In genomic region chr2:20179755-20180594, GRCh38 we compare ENCODE assay signal across 13 cellular contexts. TPM values are rescaled to one million over a fixed set of nuclear protein-coding genes. Genes with fewer than 3 reads are reported as not detected.
DNase-seq lines count a peak whose midpoint lies in the region; ATAC-seq, FAIRE-seq and TF ChIP-seq lines count a peak whose summit lies in the region.
"Had no signal": no experiment of that assay in that cellular context is flagged by ENCODE, and none has a peak within 500 bp of the region (broad histone marks: within the 10 kb centered on the region; RNA-seq: fewer than 3 reads in every experiment).

No MANE protein-coding gene starts in this region.

- H3K36me3 ChIP-seq in bronchial epithelial cell (ENCODE audit: control insufficient read depth, insufficient read depth, low read length) (no peaks in the 10 kb centered on the region), lung (ENCODE audit: control insufficient read depth in 2 of 2, insufficient read depth in 2 of 2, low read length in 2 of 2) (no peaks in the 10 kb centered on the region), OCI-LY7 (ENCODE audit: insufficient read depth, low read length) (no peaks in the 10 kb centered on the region)
- H3K36me3 ChIP-seq: gastrocnemius medialis had no signal

- H3K27me3 ChIP-seq in bronchial epithelial cell (ENCODE audit: control insufficient read depth, insufficient read depth, low read length) = no peaks in the 10 kb centered on the region
- H3K27me3 ChIP-seq in lung (ENCODE audit: control insufficient read depth, insufficient read depth) = no peaks in the 10 kb centered on the region
- H3K27me3 ChIP-seq: gastrocnemius medialis had no signal

- H3K9me3 ChIP-seq in lung (ENCODE audit: control insufficient read depth in 2 of 2, insufficient read depth in 1 of 2, low read length in 1 of 2) (no peaks in the 10 kb centered on the region), OCI-LY7 (ENCODE audit: low read length) (no peaks in the 10 kb centered on the region)
- H3K9me3 ChIP-seq: gastrocnemius medialis had no signal

- no peak overlapping the region for H3K4me3 ChIP-seq in bronchial epithelial cell (ENCODE audit: low read depth, low read length)
- H3K4me3 ChIP-seq in lung = no peak overlapping the region
- H3K4me3 ChIP-seq in OCI-LY7 (ENCODE audit: low read depth, low read length, poor library complexity, severe bottlenecking) = no peak overlapping the region
- H3K4me3 ChIP-seq: gastrocnemius medialis had no signal

- 75 to 83% methylated on average over 25 of the region's 25 CpGs for WGBS in lung, 2 donors

- no TSS peak for BruUV-seq in OCI-LY7 (replicated peaks; lab: Mats Ljungman, UMichigan)

- H3K4me2 ChIP-seq in OCI-LY7 (ENCODE audit: low read length) = no peak overlapping the region

- no peak overlapping the region for H3K4me3 Mint-ChIP-seq in HFFc6
- no peak overlapping the region for H3K4me3 Mint-ChIP-seq in activated naive CD4-positive, alpha-beta T cell treated with anti-CD3 and anti-CD28 coated beads, Interleukin-2, amount 10 ng/mL, durations not matched to agents 7 days and 5 days
- H3K4me3 Mint-ChIP-seq: IgD-negative memory B cell had no signal

- DNase-seq in 8988T = peak; percentile 36
- DNase-seq in HT-29 (ENCODE audit: low spot score) = peak; percentile 80
- DNase-seq in bronchial epithelial cell (ENCODE audit: low read depth) = peak; percentile 93
- DNase-seq in lung (ENCODE audit: low spot score) = peak; percentile 86
- DNase-seq in OCI-LY7 (ENCODE audit: low spot score) = no peak
- DNase-seq in HFFc6 = no peak
- no peak for DNase-seq in activated naive CD4-positive, alpha-beta T cell treated with anti-CD3 and anti-CD28 coated beads, Interleukin-2, amount 10 ng/mL, durations not matched to agents 7 days and 5 days
- DNase-seq: central memory CD4-positive, alpha-beta T cell; gastrocnemius medialis; stimulated activated CD4-positive, alpha-beta T cell treated with anti-CD3 and anti-CD28 coated beads, Interleukin-15, amount 100 ng/mL, for 24 hours had no signal

- CTCF ChIA-PET in OCI-LY7 (lab: Charles Lee; ENCODE audit: unreplicated experiment) = no interaction called here
- CTCF ChIA-PET in activated naive CD4-positive, alpha-beta T cell treated with anti-CD3 and anti-CD28 coated beads, Interleukin-2, amount 10 ng/mL, durations not matched to agents 7 days and 5 days (lab: Charles Lee) = no interaction called here

- no peaks in the 10 kb centered on the region for H3K9me2 ChIP-seq in OCI-LY7 (ENCODE audit: insufficient read depth, low read length)

- ATAC-seq in lung (ENCODE audit: insufficient read depth, low FRiP score) (peak; percentile 58), HG03521 (IDR thresholded peaks at IDR 0.05; ENCODE audit: unreplicated experiment) (no peak)
- ATAC-seq: gastrocnemius medialis had no signal

- H3K27ac Mint-ChIP-seq in HFFc6 = no peak overlapping the region
- H3K27ac Mint-ChIP-seq in activated naive CD4-positive, alpha-beta T cell treated with anti-CD3 and anti-CD28 coated beads, Interleukin-2, amount 10 ng/mL, durations not matched to agents 7 days and 5 days = no peak overlapping the region
- H3K27ac Mint-ChIP-seq: IgD-negative memory B cell had no signal

- H3K27me3 Mint-ChIP-seq in HFFc6 (ENCODE audit: insufficient read depth) = peaks cover 2% of the 10 kb centered on the region; the same call in 1 of the 2 replicates
- H3K27me3 Mint-ChIP-seq in activated naive CD4-positive, alpha-beta T cell treated with anti-CD3 and anti-CD28 coated beads, Interleukin-2, amount 10 ng/mL, durations not matched to agents 7 days and 5 days = peaks cover 22% of the 10 kb centered on the region

- peak; percentile 36 for FAIRE-seq in bronchial epithelial cell (lab: Jason Lieb, UNC)

- H3K9me3 Mint-ChIP-seq in HFFc6 = no peaks in the 10 kb centered on the region
- H3K9me3 Mint-ChIP-seq in activated naive CD4-positive, alpha-beta T cell treated with anti-CD3 and anti-CD28 coated beads, Interleukin-2, amount 10 ng/mL, durations not matched to agents 7 days and 5 days = no peaks in the 10 kb centered on the region

- no peaks in the 10 kb centered on the region for H3K79me2 ChIP-seq in OCI-LY7 (ENCODE audit: insufficient read depth, low read depth, low read length)

- TF ChIP-seq CTCF in bronchial epithelial cell (IDR thresholded peaks at IDR 0.05; ENCODE audit: insufficient read depth, low read length, severe bottlenecking) (peak; percentile 38), lung (IDR thresholded peaks at IDR 0.05; ENCODE audit: control extremely low read depth, extremely low read depth) (no peak), OCI-LY7 (conservative IDR thresholded peaks at IDR 0.05; ENCODE audit: low read length) (no peak), HFFc6 (IDR thresholded peaks at IDR 0.05) (no peak)

- peaks cover 35% of the 10 kb centered on the region for H3K4me1 Mint-ChIP-seq in HFFc6 (ENCODE audit: low read depth)
- no peaks in the 10 kb centered on the region for H3K4me1 Mint-ChIP-seq in activated naive CD4-positive, alpha-beta T cell treated with anti-CD3 and anti-CD28 coated beads, Interleukin-2, amount 10 ng/mL, durations not matched to agents 7 days and 5 days
- H3K4me1 Mint-ChIP-seq: IgD-negative memory B cell had no signal

- H4K20me1 ChIP-seq in OCI-LY7 (ENCODE audit: insufficient read depth, low read length) = no peaks in the 10 kb centered on the region

- POLR2A ChIA-PET in OCI-LY7 (lab: Charles Lee) = no interaction called here

- intact Hi-C loops in OCI-LY7 (cut with micrococcal nuclease; ENCODE audit: unreplicated experiment) = no loop called here

- no peaks in the 10 kb centered on the region for H3K36me3 Mint-ChIP-seq in HFFc6 (ENCODE audit: low read depth)
- H3K36me3 Mint-ChIP-seq in activated naive CD4-positive, alpha-beta T cell treated with anti-CD3 and anti-CD28 coated beads, Interleukin-2, amount 10 ng/mL, durations not matched to agents 7 days and 5 days = no peaks in the 10 kb centered on the region
- H3K36me3 Mint-ChIP-seq: IgD-negative memory B cell had no signal

- H3K27ac ChIP-seq in lung (ENCODE audit: low read depth in 1 of 2, low read length in 1 of 2) (peak overlapping the region in 1 of 2 donors; percentile 91), OCI-LY7 (ENCODE audit: low read depth, low read length, poor library complexity, severe bottlenecking) (no peak overlapping the region)
- H3K27ac ChIP-seq: gastrocnemius medialis had no signal

- no peak overlapping the region for H2AFZ ChIP-seq in OCI-LY7 (ENCODE audit: low read length)

- peaks cover 0 to 12% of the 10 kb centered on the region in 2 donors for H3K4me1 ChIP-seq in lung (ENCODE audit: control insufficient read depth in 2 of 2, insufficient read depth in 2 of 2, low read length in 2 of 2)
- no peaks in the 10 kb centered on the region for H3K4me1 ChIP-seq in OCI-LY7 (ENCODE audit: insufficient read depth, low read length, poor library complexity, severe bottlenecking)
- H3K4me1 ChIP-seq: gastrocnemius medialis had no signal

RNA-seq across cellular contexts. Expression of gene SDC1, which starts 45.0 kb away (rescaled TPM):
- total RNA-seq in HT-29 (2014; rRNA removed; shearing (Covaris generic)) = 304 and 307 TPM in 2 replicates
- total RNA-seq in bronchial epithelial cell (1,084 and 1,308 TPM in 2 replicates), lung (100 to 1,000 TPM; 232 to 234 TPM), OCI-LY7 (2022) (0.10 TPM in 1 of 2 replicates, not detected in the other)
- polyA plus RNA-seq in lung = 100 to 1,000 TPM in 1 of 2 donors, 10 to 100 TPM in 1; 94.1 to 113 TPM
- not detected in 2 replicates for total RNA-seq in OCI-LY7 (2014; rRNA removed; shearing (Covaris generic))
- 100 to 1,000 TPM in 5 of 6 experiments, 10 to 100 TPM in 1; 92.1 to 141 (median 133) TPM for total RNA-seq in HFFc6 (2021; fragmentation: NEBNext Ultra II Directional; extraction: Animal tissue kit (Norgen Biotek cat#: 25700))
- total RNA-seq: mononuclear cell had no signal

Comparison
In these comparisons a context has a peak if more than half of its experiments do, and no peak if none do; other contexts are left out.
1. DNase-seq: peak in 8988T (single experiment), HT-29 (single experiment), bronchial epithelial cell (single experiment) and lung (single experiment); none in OCI-LY7 (single experiment), HFFc6 (single experiment) and activated naive CD4-positive, alpha-beta T cell treated with anti-CD3 and anti-CD28 coated beads, Interleukin-2, amount 10 ng/mL, durations not matched to agents 7 days and 5 days (single experiment).
2. RNA of gene SDC1, which starts 45.0 kb away (total RNA-seq): 1,084 to 1,308 TPM in bronchial epithelial cell, 304 to 307 TPM in HT-29, 232 to 234 TPM in lung and 92.1 to 141 TPM in HFFc6; 0.10 TPM in OCI-LY7; every median in the first group is over 10 times any median in the second.